ENCODE assay signal across 7 cellular contexts in the genomic region with DNA sequence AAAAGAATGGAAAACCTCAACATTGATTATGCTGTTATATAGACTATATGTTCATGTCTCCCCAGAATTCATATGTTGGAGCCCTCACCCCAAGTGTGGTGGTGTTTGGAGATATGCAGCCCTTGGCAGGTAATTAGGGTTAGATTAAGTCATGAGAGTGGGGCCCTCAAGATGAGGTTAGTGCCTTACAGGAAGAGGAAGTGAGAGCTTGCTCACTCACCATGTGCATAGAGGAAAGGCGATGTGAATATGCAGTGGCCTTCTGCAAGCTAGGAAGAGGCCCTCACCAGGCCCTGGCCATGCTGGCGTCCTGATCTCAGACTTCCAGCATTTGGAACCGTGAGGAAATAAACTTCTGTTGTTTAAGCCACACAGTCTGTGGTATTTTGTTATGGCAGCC. TPM values are rescaled to one million over a fixed set of nuclear protein-coding genes. Genes with fewer than 3 reads are reported as not detected.
A peak's percentile ranks its signal among the peaks of the same experiment; 100 is the strongest.
DNase-seq lines count a peak whose midpoint lies in the region; ATAC-seq and TF ChIP-seq lines count a peak whose summit lies in the region.

No MANE protein-coding gene starts in this region.

- DNase-seq in MV-4-11 (lab: John Stamatoyannopoulos, UW) (peak; percentile 74), natural killer cell (no peak), NCI-H1417 (lab: John Stamatoyannopoulos, UW) (no peak), erythroblast (lab: John Stamatoyannopoulos, UW) (no peak)
- no peak for DNase-seq in stimulated activated CD4-positive, alpha-beta T cell treated with anti-CD3 and anti-CD28 coated beads, Interleukin-2, amount 100 ng/mL, for 48 hours

- no peaks in the 10 kb centered on the region for H3K27me3 Mint-ChIP-seq in natural killer cell (ENCODE audit: low read depth in 2 of 2)

- H3K4me3 Mint-ChIP-seq in natural killer cell, result no peak overlapping the region

- H3K4me1 Mint-ChIP-seq in natural killer cell, result peaks cover 38 to 42% of the 10 kb centered on the region in 2 donors

- H3K27ac Mint-ChIP-seq in natural killer cell, result peak overlapping the region; percentile 51 to 65

- no peaks in the 10 kb centered on the region for H3K9me3 Mint-ChIP-seq in natural killer cell

- intact Hi-C loops in natural killer cell (cut with micrococcal nuclease), result no loop called here

- peak; percentile 81 for ATAC-seq in GM19035 (IDR thresholded peaks at IDR 0.05; ENCODE audit: unreplicated experiment)
- peak; percentile 90 for ATAC-seq in HG02759 (IDR thresholded peaks at IDR 0.05; ENCODE audit: unreplicated experiment)
- peak in 1 of 3 donors; percentile 41 for ATAC-seq in natural killer cell

- no peak for TF ChIP-seq CTCF in natural killer cell (IDR thresholded peaks at IDR 0.05)

- peaks cover 46% of the 10 kb centered on the region for H3K36me3 Mint-ChIP-seq in natural killer cell

- no peak for TF ChIP-seq POLR2A in erythroblast (IDR thresholded peaks at IDR 0.05; ENCODE audit: low read length)

RNA-seq across cellular contexts. Expression of gene ZNF33A, which starts 14.8 kb away (rescaled TPM):
- total RNA-seq in natural killer cell, result 10 to 100 TPM; 31.2 to 44.7 (median 34.1) TPM

RNA-seq across cellular contexts. Expression of gene ZNF25, which starts 48.8 kb away (rescaled TPM):
- total RNA-seq in natural killer cell, result 10 to 100 TPM in 1 of 3 donors, 1 to 10 TPM in 2; 7.8 to 11.1 (median 8.8) TPM
